9 cellular contexts compared by ENCODE assay signal in the genomic region with DNA sequence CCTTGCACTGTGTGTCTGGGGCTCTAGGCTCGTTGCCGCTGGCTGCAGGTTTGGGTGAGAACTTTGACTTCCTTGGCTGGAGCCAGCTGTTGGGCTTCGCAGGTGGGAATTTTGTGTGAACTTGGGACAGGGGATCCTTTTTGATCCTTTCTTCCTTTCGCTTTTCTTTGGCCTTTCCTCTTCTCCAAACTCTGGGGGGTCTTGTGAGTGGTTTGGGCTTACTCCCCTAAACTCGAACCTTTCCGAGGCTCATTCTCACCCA. TPM values are rescaled to one million over a fixed set of nuclear protein-coding genes. Genes with fewer than 3 reads are reported as not detected.
DNase-seq lines count a peak whose midpoint lies in the region; ATAC-seq and TF ChIP-seq lines count a peak whose summit lies in the region.
"Had no signal": no experiment of that assay in that cellular context is flagged by ENCODE, and none has a peak within 500 bp of the region (broad histone marks: within the 10 kb centered on the region; RNA-seq: fewer than 3 reads in every experiment).

No MANE protein-coding gene starts in this region.

- peaks cover 45% of the 10 kb centered on the region for H3K79me2 ChIP-seq in DND-41 (ENCODE audit: insufficient read depth, low read length)
- peaks cover 7% of the 10 kb centered on the region for H3K79me2 ChIP-seq in trophoblast cell (ENCODE audit: control insufficient read depth, insufficient read depth, low read length, poor library complexity)

- peaks cover 11% of the 10 kb centered on the region; the same call in 1 of the 2 replicates for H4K20me1 ChIP-seq in DND-41 (ENCODE audit: insufficient read depth, low read length)

- H3K27me3 ChIP-seq in DND-41 (ENCODE audit: insufficient read depth, low read length, poor library complexity) (no peaks in the 10 kb centered on the region), esophagus squamous epithelium (no peaks in the 10 kb centered on the region), trophoblast cell (ENCODE audit: insufficient read depth, low read length) (no peaks in the 10 kb centered on the region)

- H3K23ac ChIP-seq in trophoblast cell (ENCODE audit: low read length), result no peak overlapping the region

- no peak overlapping the region for H3K4ac ChIP-seq in trophoblast cell (ENCODE audit: low read depth, low read length)

- H4K91ac ChIP-seq in trophoblast cell (ENCODE audit: low read depth, low read length), result no peak overlapping the region

- H2BK120ac ChIP-seq in trophoblast cell (ENCODE audit: insufficient read depth, low read length, poor library complexity), result no peak overlapping the region

- CTCF ChIA-PET in RWPE1 (lab: Yijun Ruan, JAX), result interaction anchor here (0.6 to 1.1 kb wide), 4 partner anchors 10 to 391 kb away, joined by 3 to 5 read pairs (median 3); no protein-coding TSS in a partner anchor

- DNase-seq in DND-41 (no peak), RWPE1 (ENCODE audit: low spot score) (no peak), esophagus squamous epithelium (lab: John Stamatoyannopoulos, UW) (no peak), trophoblast cell (no peak), glomerular visceral epithelial cell (ENCODE audit: extremely low spot score) (no peak), NCI-H187 treated with DMSO at 0.1 percent for 48 hours (lab: John Stamatoyannopoulos, UW) (no peak)
- DNase-seq in stimulated activated CD8-positive, alpha-beta memory T cell treated with anti-CD3 and anti-CD28 coated beads, Interleukin-4, amount 100 ng/mL, for 48 hours, result no peak
- DNase-seq: SHP77 treated with DMSO at 0.1 percent for 48 hours had no signal

- H3K27ac ChIP-seq in DND-41 (ENCODE audit: low read length), result peak overlapping the region; percentile 69
- peak overlapping the region; percentile 98 for H3K27ac ChIP-seq in RWPE1
- H3K27ac ChIP-seq in esophagus squamous epithelium, result peak overlapping the region; percentile 83 to 99 (median 96)
- no peak overlapping the region for H3K27ac ChIP-seq in trophoblast cell (ENCODE audit: low read depth, low read length)

- POLR2A ChIA-PET in RWPE1 (lab: Yijun Ruan, JAX; ENCODE audit: low non-redundant PET), result interaction anchor here (0.6 kb wide), 1 partner anchor 27 kb away, joined by 3 read pairs; no protein-coding TSS in a partner anchor

- WGBS in esophagus squamous epithelium, 2 donors, result 22 to 39% methylated on average over 4 to 6 of the region's 6 CpGs
- no CpG with 5 or more reads among the region's 6 CpGs for WGBS in trophoblast cell (ENCODE audit: extremely low coverage, insufficient coverage, insufficient read length)

- H3K9me3 ChIP-seq in DND-41 (ENCODE audit: insufficient read depth, low read length, severe bottlenecking) (no peaks in the 10 kb centered on the region), esophagus squamous epithelium (no peaks in the 10 kb centered on the region), trophoblast cell (ENCODE audit: insufficient read depth, low read depth, low read length) (peaks cover 1% of the 10 kb centered on the region)

- H4K8ac ChIP-seq in trophoblast cell (ENCODE audit: low read depth, low read length), result peak overlapping the region; percentile 66

- peaks cover 7% of the 10 kb centered on the region for H3K79me1 ChIP-seq in trophoblast cell (ENCODE audit: low read length)

- no peak overlapping the region for H3K18ac ChIP-seq in trophoblast cell (ENCODE audit: low read length)

- no peak for TF ChIP-seq POLR2A in esophagus squamous epithelium (IDR thresholded peaks at IDR 0.05)

- peak overlapping the region; percentile 75 for H3K9ac ChIP-seq in DND-41 (ENCODE audit: low read depth, low read length)
- H3K9ac ChIP-seq in trophoblast cell (ENCODE audit: low read length), result no peak overlapping the region

- H3K4me3 ChIP-seq in DND-41 (ENCODE audit: low read depth in 1 of 2, low read length in 2 of 2) (peak overlapping the region; percentile 48 to 95; a peak in 3 of 4 replicates), esophagus squamous epithelium (peak overlapping the region; percentile 83 to 92 (median 88)), trophoblast cell (ENCODE audit: low read depth, low read length) (peak overlapping the region; percentile 83)

- H2BK12ac ChIP-seq in trophoblast cell (ENCODE audit: low read length), result no peak overlapping the region

- H3K14ac ChIP-seq in trophoblast cell (ENCODE audit: low read length), result no peak overlapping the region

- H3K4me1 ChIP-seq in DND-41 (ENCODE audit: insufficient read depth, low read length), result peaks cover 36% of the 10 kb centered on the region
- peaks cover 20 to 68% (median 31%) of the 10 kb centered on the region in 3 donors for H3K4me1 ChIP-seq in esophagus squamous epithelium
- peaks cover 6 to 8% of the 10 kb centered on the region in 2 experiments for H3K4me1 ChIP-seq in trophoblast cell (ENCODE audit: control insufficient read depth in 1 of 2, insufficient read depth in 2 of 2, low read length in 2 of 2)

- intact Hi-C loops in esophagus squamous epithelium (cut with DNase I), result no loop called here

- H2AFZ ChIP-seq in DND-41 (ENCODE audit: low read depth, low read length), result peak overlapping the region; percentile 95
- H2AFZ ChIP-seq in trophoblast cell (ENCODE audit: insufficient read depth, low read length, poor library complexity), result peak overlapping the region; percentile 87

- H3K4me2 ChIP-seq in DND-41 (ENCODE audit: insufficient read depth, low read length), result peak overlapping the region; percentile 98
- H3K4me2 ChIP-seq in trophoblast cell (ENCODE audit: low read length), result peak overlapping the region; percentile 91

- H2AK5ac ChIP-seq in trophoblast cell (ENCODE audit: low read length), result no peak overlapping the region

- no peak overlapping the region for H2BK5ac ChIP-seq in trophoblast cell (ENCODE audit: low read depth, low read length, poor library complexity)

- H4K12ac ChIP-seq in trophoblast cell (ENCODE audit: low read depth, low read length), result no peak overlapping the region

- no peaks in the 10 kb centered on the region for H3K36me3 ChIP-seq in DND-41 (ENCODE audit: insufficient read depth, low read length)
- H3K36me3 ChIP-seq in esophagus squamous epithelium, result no peaks in the 10 kb centered on the region
- no peaks in the 10 kb centered on the region for H3K36me3 ChIP-seq in trophoblast cell (ENCODE audit: control insufficient read depth in 1 of 2, insufficient read depth in 2 of 2, low read length in 2 of 2)

- ATAC-seq in DND-41 (ENCODE audit: insufficient read depth, low read depth) (no peak), HG03196 (IDR thresholded peaks at IDR 0.05; ENCODE audit: unreplicated experiment) (no peak)

- TF ChIP-seq CTCF in DND-41 (IDR thresholded peaks at IDR 0.05; ENCODE audit: borderline replicate concordance, extremely low read depth, low read length, poor library complexity, severe bottlenecking) (no peak), RWPE1 (conservative IDR thresholded peaks at IDR 0.05; ENCODE audit: low read depth) (no peak), esophagus squamous epithelium (IDR thresholded peaks at IDR 0.05) (no peak)

RNA-seq across cellular contexts. Expression of a gene that starts 0.6 kb away (rescaled TPM):
- 10 to 100 TPM in 3 of 4 donors, 1 to 10 TPM in 1; 9.3 to 37.8 (median 16.9) TPM for total RNA-seq in esophagus squamous epithelium
- 4.5 TPM in 2 replicates for polyA plus RNA-seq in trophoblast cell (2013)
